ENCODE assay signal across 13 cellular contexts in genomic region chr12:64450057-64450640, GRCh38. TPM values are rescaled to one million over a fixed set of nuclear protein-coding genes. Genes with fewer than 3 reads are reported as not detected.
DNase-seq lines count a peak whose midpoint lies in the region; ATAC-seq, FAIRE-seq and TF ChIP-seq lines count a peak whose summit lies in the region.
"Had no signal": no experiment of that assay in that cellular context is flagged by ENCODE, and none has a peak within 500 bp of the region (broad histone marks: within the 10 kb centered on the region; RNA-seq: fewer than 3 reads in every experiment).

No MANE protein-coding gene starts in this region.

- 78 to 85% (median 83%) methylated on average over 2 of the region's 2 CpGs for WGBS in psoas muscle, 3 donors

- peak overlapping the region; percentile 6 for H3K27ac ChIP-seq in psoas muscle
- H3K27ac ChIP-seq: suprapubic skin had no signal

- no peak for FAIRE-seq in H54 (lab: Jason Lieb, UNC)

- H3K4me3 Mint-ChIP-seq in activated CD4-positive, alpha-beta T cell treated with anti-CD3 and anti-CD28 coated beads, Interleukin-2, amount 10 ng/mL, durations not matched to agents 7 days and 5 days = peak overlapping the region; percentile 30
- H3K4me3 Mint-ChIP-seq in brain = peak overlapping the region; percentile 96 to 100 (median 97)

- no peak for ATAC-seq in psoas muscle
- ATAC-seq: esophagus mucosa had no signal

- intact Hi-C loops in psoas muscle (cut with DNase I) = loop anchor here (5.0 kb wide), 1 partner anchor 43 kb away; no protein-coding TSS in a partner anchor

- H3K9me3 ChIP-seq in psoas muscle = no peaks in the 10 kb centered on the region
- H3K9me3 ChIP-seq: HAP-1, neutrophil, suprapubic skin had no signal

- peak overlapping the region; percentile 31 for H3K27ac Mint-ChIP-seq in activated CD4-positive, alpha-beta T cell treated with anti-CD3 and anti-CD28 coated beads, Interleukin-2, amount 10 ng/mL, durations not matched to agents 7 days and 5 days
- H3K27ac Mint-ChIP-seq in brain = peak overlapping the region in 4 of 5 experiments; percentile 24 to 99 (median 94)

- no peaks in the 10 kb centered on the region for H3K27me3 ChIP-seq in psoas muscle (ENCODE audit: insufficient read depth in 3 of 3, low read length in 2 of 3)
- H3K27me3 ChIP-seq: neutrophil, suprapubic skin had no signal

- no peak for TF ChIP-seq POLR2A in H54 (IDR thresholded peaks at IDR 0.05; ENCODE audit: low read depth, low read length)

- CTCF ChIA-PET in activated CD4-positive, alpha-beta T cell treated with anti-CD3 and anti-CD28 coated beads, Interleukin-2, amount 10 ng/mL, durations not matched to agents 7 days and 5 days (lab: Charles Lee) = interaction anchor here (0.6 to 1.0 kb wide), 2 partner anchors 33 to 1429 kb away, joined by 3 to 4 read pairs; no protein-coding TSS in a partner anchor

- POLR2A ChIA-PET in activated CD4-positive, alpha-beta T cell treated with anti-CD3 and anti-CD28 coated beads, Interleukin-2, amount 10 ng/mL, durations not matched to agents 7 days and 5 days (lab: Charles Lee) = interaction anchor here (0.6 kb wide), 2 partner anchors 9 to 248 kb away, joined by 3 read pairs; no protein-coding TSS in a partner anchor

- no peaks in the 10 kb centered on the region for H3K27me3 Mint-ChIP-seq in activated CD4-positive, alpha-beta T cell treated with anti-CD3 and anti-CD28 coated beads, Interleukin-2, amount 10 ng/mL, durations not matched to agents 7 days and 5 days
- peaks cover 5% of the 10 kb centered on the region for H3K27me3 Mint-ChIP-seq in brain

- H3K36me3 Mint-ChIP-seq in activated CD4-positive, alpha-beta T cell treated with anti-CD3 and anti-CD28 coated beads, Interleukin-2, amount 10 ng/mL, durations not matched to agents 7 days and 5 days (ENCODE audit: low read depth) = peaks cover 24% of the 10 kb centered on the region
- H3K36me3 Mint-ChIP-seq in brain = peaks cover 28% of the 10 kb centered on the region

- no peak overlapping the region for H3K4me3 ChIP-seq in psoas muscle
- H3K4me3 ChIP-seq: suprapubic skin had no signal

- peaks cover 31% of the 10 kb centered on the region for H3K4me1 Mint-ChIP-seq in activated CD4-positive, alpha-beta T cell treated with anti-CD3 and anti-CD28 coated beads, Interleukin-2, amount 10 ng/mL, durations not matched to agents 7 days and 5 days
- peaks cover 31% of the 10 kb centered on the region for H3K4me1 Mint-ChIP-seq in brain

- H3K36me3 ChIP-seq in psoas muscle (ENCODE audit: insufficient read depth in 1 of 2, low read depth in 1 of 2) = peaks cover 6 to 48% of the 10 kb centered on the region in 2 donors

- peaks cover 20% of the 10 kb centered on the region for H3K4me1 ChIP-seq in psoas muscle

- TF ChIP-seq CTCF in brain (conservative IDR thresholded peaks at IDR 0.05) (no peak), psoas muscle (IDR thresholded peaks at IDR 0.05) (no peak)

- H3K9me3 Mint-ChIP-seq in activated CD4-positive, alpha-beta T cell treated with anti-CD3 and anti-CD28 coated beads, Interleukin-2, amount 10 ng/mL, durations not matched to agents 7 days and 5 days = no peaks in the 10 kb centered on the region
- H3K9me3 Mint-ChIP-seq in brain = no peaks in the 10 kb centered on the region

- no peak for DNase-seq in activated CD4-positive, alpha-beta T cell treated with anti-CD3 and anti-CD28 coated beads, Interleukin-2, amount 10 ng/mL, durations not matched to agents 7 days and 5 days
- no peak for DNase-seq in activated CD4-positive, alpha-beta T cell treated with anti-CD3 and anti-CD28 coated beads, Interleukin-2, amount 50 U/mL, for 1 hour
- DNase-seq in NCI-H69 (lab: John Stamatoyannopoulos, UW) = peak; percentile 33
- DNase-seq in psoas muscle = no peak
- no peak for DNase-seq in H54 (ENCODE audit: insufficient read length, low spot score)
- no peak for DNase-seq in islet precursor cell
- no peak for DNase-seq in NCI-H748 treated with DMSO at 0.1 percent for 48 hours (lab: John Stamatoyannopoulos, UW)
- DNase-seq: anterior cingulate cortex had no signal

RNA-seq across cellular contexts. Expression of gene TBK1, which starts 1.8 kb away (rescaled TPM):
- 10 to 100 TPM; 22.7 to 24.1 TPM for total RNA-seq in activated CD4-positive, alpha-beta T cell treated with anti-CD3 and anti-CD28 coated beads, Interleukin-2, amount 10 ng/mL, durations not matched to agents 7 days and 5 days
- polyA plus RNA-seq in brain (ENCODE audit: insufficient read depth, low read depth, low replicate concordance) (3.4 TPM), psoas muscle (10 to 100 TPM; 17.0 to 39.8 (median 20.3) TPM)
- total RNA-seq in psoas muscle = 10 to 100 TPM; 11.6 to 20.6 (median 19.7) TPM

RNA-seq across cellular contexts. Expression of gene XPOT, which starts 46.0 kb away (rescaled TPM):
- 10 to 100 TPM; 88.2 to 93.4 TPM for total RNA-seq in activated CD4-positive, alpha-beta T cell treated with anti-CD3 and anti-CD28 coated beads, Interleukin-2, amount 10 ng/mL, durations not matched to agents 7 days and 5 days
- polyA plus RNA-seq in brain (ENCODE audit: insufficient read depth, low read depth, low replicate concordance) (23.8 TPM), psoas muscle (10 to 100 TPM; 17.1 to 48.7 (median 48.5) TPM)
- 10 to 100 TPM; 23.9 to 41.5 (median 31.7) TPM for total RNA-seq in psoas muscle

RNA-seq across cellular contexts. Expression of gene C12orf56, which starts 59.6 kb away (rescaled TPM):
- not detected for total RNA-seq in activated CD4-positive, alpha-beta T cell treated with anti-CD3 and anti-CD28 coated beads, Interleukin-2, amount 10 ng/mL, durations not matched to agents 7 days and 5 days
- polyA plus RNA-seq in brain (ENCODE audit: insufficient read depth, low read depth, low replicate concordance) = 2.5 TPM
- total RNA-seq in psoas muscle = not detected
- under 1 TPM in 1 of 3 donors, not detected in 2; 0.09 TPM for polyA plus RNA-seq in psoas muscle
